Comparison of ENCODE assay signal across 8 cellular contexts in the genomic region with DNA sequence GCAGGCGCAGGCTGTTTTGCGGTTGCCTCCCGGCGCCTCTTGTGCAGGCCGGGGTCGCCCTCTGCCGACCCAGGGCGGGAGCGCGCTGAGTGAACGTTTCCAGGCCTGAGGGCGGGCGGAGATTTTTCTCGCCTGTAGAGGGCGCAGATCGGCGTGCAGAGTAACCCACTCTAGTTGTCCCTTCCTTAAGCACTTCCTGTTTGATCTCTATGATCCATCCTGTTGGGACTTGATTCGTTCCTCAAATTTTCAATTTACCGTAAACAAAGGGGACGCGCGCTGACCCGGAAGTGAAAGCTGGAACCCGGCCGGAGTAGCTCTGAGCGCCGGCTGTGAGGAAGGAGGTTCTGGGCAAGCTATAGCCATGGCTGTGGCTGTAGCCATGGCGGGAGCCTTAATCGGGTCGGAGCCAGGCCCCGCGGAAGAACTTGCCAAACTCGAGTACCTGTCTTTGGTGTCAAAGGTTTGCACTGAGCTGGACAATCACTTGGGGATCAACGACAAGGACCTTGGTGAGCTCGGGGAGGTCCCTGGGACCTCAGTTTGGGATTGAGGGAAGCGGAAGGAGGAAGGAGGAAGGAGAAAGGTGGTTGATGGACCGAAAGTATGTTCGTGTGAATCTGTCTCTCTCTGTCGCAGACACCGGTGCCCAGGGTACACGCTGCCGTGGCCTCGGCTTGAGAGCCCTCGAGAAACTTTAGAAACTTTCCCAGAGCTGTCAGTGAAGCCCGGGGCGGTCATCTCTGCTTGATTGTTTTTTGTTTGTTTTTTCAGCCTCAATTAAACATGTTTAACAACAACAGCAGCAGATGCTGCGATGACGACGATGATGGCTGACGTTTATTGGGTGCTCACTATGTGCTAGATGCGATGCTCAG. TPM values are rescaled to one million over a fixed set of nuclear protein-coding genes. Genes with fewer than 3 reads are reported as not detected.
DNase-seq lines count a peak whose midpoint lies in the region; TF ChIP-seq lines count a peak whose summit lies in the region.

A gene (plus strand): TSS at position 302 of the 878 bp plus-strand sequence. CDS start 63 bp downstream, at position 365.

- H3K79me2 ChIP-seq in MM.1S (ENCODE audit: low read length): peaks cover 48% of the 10 kb centered on the region
- H3K79me2 ChIP-seq in neural progenitor cell (ENCODE audit: low read depth): peaks cover 51% of the 10 kb centered on the region

- H3K4me1 Mint-ChIP-seq in neural progenitor cell: peaks cover 16% of the 10 kb centered on the region

- TF ChIP-seq CTCF in MM.1S (IDR thresholded peaks at IDR 0.05; ENCODE audit: low read length) (peak; percentile 100), foreskin fibroblast (IDR thresholded peaks at IDR 0.05; ENCODE audit: low read depth, low read length) (peak; percentile 100), neural progenitor cell (IDR thresholded peaks at IDR 0.05) (peak; percentile 100)

- no peaks in the 10 kb centered on the region for H3F3A ChIP-seq in MM.1S (ENCODE audit: insufficient read depth, low read length)
- H3F3A ChIP-seq in neural progenitor cell (ENCODE audit: low read depth): no peaks in the 10 kb centered on the region

- H3K4me2 ChIP-seq in MM.1S (ENCODE audit: low read depth, low read length) (peak within 1 kb of the TSS; percentile 98), neural progenitor cell (peak within 1 kb of the TSS; percentile 84)

- DNase-seq in GDM1 (lab: John Stamatoyannopoulos, UW): peak; percentile 95
- peak; percentile 97 to 98 for DNase-seq in HAP-1 (ENCODE audit: low spot score in 2 of 2)
- DNase-seq in MM.1S: peak; percentile 98
- DNase-seq in SIG-M5 treated with dmso at 0.1 percent for 504 hours (lab: John Stamatoyannopoulos, UW; ENCODE audit: unreplicated experiment): peak; percentile 100
- peak; percentile 99 for DNase-seq in activated gamma-delta T cell treated with anti-CD3 and anti-CD28 coated beads, Interleukin-2, amount 50 U/mL, for 16 hours (ENCODE audit: low read depth)
- DNase-seq in foreskin fibroblast: peak; percentile 96 to 98
- peak; percentile 98 for DNase-seq in neural progenitor cell (ENCODE audit: low spot score)

- H3K9me3 ChIP-seq in HAP-1: no peaks in the 10 kb centered on the region
- no peaks in the 10 kb centered on the region for H3K9me3 ChIP-seq in MM.1S (replicated peaks; ENCODE audit: insufficient read depth, low read length)
- H3K9me3 ChIP-seq in neural progenitor cell (ENCODE audit: low read depth): no peaks in the 10 kb centered on the region
- no peaks in the 10 kb centered on the region for H3K9me3 ChIP-seq in subcutaneous abdominal adipose tissue (ENCODE audit: control insufficient read depth in 5 of 5, low read length in 5 of 5)

- H2AFZ ChIP-seq in MM.1S (ENCODE audit: low read length): peak within 1 kb of the TSS; percentile 91
- H2AFZ ChIP-seq in neural progenitor cell (replicated peaks): peak within 1 kb of the TSS; percentile 98

- no peaks in the 10 kb centered on the region for H4K20me1 ChIP-seq in MM.1S (ENCODE audit: insufficient read depth, low read length)
- H4K20me1 ChIP-seq in neural progenitor cell (ENCODE audit: low read depth): peaks cover 3% of the 10 kb centered on the region

- peaks cover 3% of the 10 kb centered on the region for H3K27me3 Mint-ChIP-seq in neural progenitor cell (ENCODE audit: insufficient read depth, low read depth)

- H3K9me3 Mint-ChIP-seq in neural progenitor cell: no peaks in the 10 kb centered on the region

- H3K36me3 ChIP-seq in HAP-1 (replicated peaks): peaks cover 3% of the 10 kb centered on the region; the same call in 1 of the 2 replicates
- no peaks in the 10 kb centered on the region for H3K36me3 ChIP-seq in MM.1S (replicated peaks; ENCODE audit: insufficient read depth, low read length)
- H3K36me3 ChIP-seq in neural progenitor cell: no peaks in the 10 kb centered on the region
- H3K36me3 ChIP-seq in subcutaneous abdominal adipose tissue (ENCODE audit: control insufficient read depth in 5 of 5, insufficient read depth in 5 of 5, low read length in 5 of 5): no peaks in the 10 kb centered on the region

- H3K27me3 ChIP-seq in HAP-1 (ENCODE audit: low read depth): no peaks in the 10 kb centered on the region
- H3K27me3 ChIP-seq in MM.1S (replicated peaks; ENCODE audit: insufficient read depth, low read length): no peaks in the 10 kb centered on the region
- H3K27me3 ChIP-seq in neural progenitor cell: no peaks in the 10 kb centered on the region
- no peaks in the 10 kb centered on the region for H3K27me3 ChIP-seq in subcutaneous abdominal adipose tissue (ENCODE audit: control insufficient read depth in 5 of 5, insufficient read depth in 4 of 5, low read length in 5 of 5)

- peak within 1 kb of the TSS; percentile 84 for H3K4me3 ChIP-seq in HAP-1
- peak within 1 kb of the TSS; percentile 80 for H3K4me3 ChIP-seq in MM.1S (ENCODE audit: low read length)
- peak within 1 kb of the TSS; percentile 77 to 85 for H3K4me3 ChIP-seq in foreskin fibroblast (ENCODE audit: low read depth in 1 of 2, low read length in 2 of 2)
- H3K4me3 ChIP-seq in neural progenitor cell: peak within 1 kb of the TSS; percentile 71
- H3K4me3 ChIP-seq in subcutaneous abdominal adipose tissue (ENCODE audit: low read depth in 1 of 5, low read length in 5 of 5): peak within 1 kb of the TSS; percentile 85 to 100 (median 98)

- peak within 1 kb of the TSS; percentile 100 for H3K4me3 Mint-ChIP-seq in neural progenitor cell

- H3K27ac ChIP-seq in MM.1S (ENCODE audit: low read length): peak within 1 kb of the TSS; percentile 51; the same call in 1 of the 2 replicates
- H3K27ac ChIP-seq in neural progenitor cell: no peak within 1 kb of the TSS
- peak within 1 kb of the TSS; percentile 86 for H3K27ac ChIP-seq in subcutaneous abdominal adipose tissue (ENCODE audit: low read depth, low read length)

- in situ Hi-C loops in HAP-1 (cut with MboI; ENCODE audit: low sequenced_read_pairs): loop anchor here (5.0 kb wide), 1 partner anchor 97 kb away; no protein-coding TSS in a partner anchor

- H3K9me2 ChIP-seq in MM.1S (replicated peaks; ENCODE audit: insufficient read depth, low read length): no peaks in the 10 kb centered on the region

- H3K36me3 Mint-ChIP-seq in neural progenitor cell: no peaks in the 10 kb centered on the region

- H3K9ac ChIP-seq in MM.1S (ENCODE audit: low read length) (peak within 1 kb of the TSS; percentile 65), neural progenitor cell (peak within 1 kb of the TSS; percentile 73), subcutaneous abdominal adipose tissue (ENCODE audit: low read length in 5 of 5) (peak within 1 kb of the TSS; percentile 86 to 99 (median 93))

- H3K27ac Mint-ChIP-seq in neural progenitor cell: peak within 1 kb of the TSS; percentile 99

- peaks cover 14% of the 10 kb centered on the region for H3K4me1 ChIP-seq in HAP-1
- peaks cover 9% of the 10 kb centered on the region for H3K4me1 ChIP-seq in MM.1S (ENCODE audit: low read length)
- H3K4me1 ChIP-seq in neural progenitor cell: peaks cover 11% of the 10 kb centered on the region
- peaks cover 11 to 32% (median 26%) of the 10 kb centered on the region in 5 donors for H3K4me1 ChIP-seq in subcutaneous abdominal adipose tissue (ENCODE audit: control insufficient read depth in 5 of 5, insufficient read depth in 5 of 5, low read length in 5 of 5)

RNA-seq across cellular contexts. Expression of the gene that starts here (rescaled TPM):
- total RNA-seq in neural progenitor cell (ENCODE audit: low replicate concordance): 46.8 and 134 TPM in 2 replicates
